ENCODE assay signal across 13 cellular contexts in genomic region chr18:62788891-62789290, GRCh38.
DNase-seq lines count a peak whose midpoint lies in the region; ATAC-seq and TF ChIP-seq lines count a peak whose summit lies in the region.
"Had no signal": no experiment of that assay in that cellular context is flagged by ENCODE, and none has a peak within 500 bp of the region (broad histone marks: within the 10 kb centered on the region; RNA-seq: fewer than 3 reads in every experiment).

No MANE protein-coding gene starts in this region.

- H3K9me2 ChIP-seq in HCT116 (ENCODE audit: insufficient read depth), result no peaks in the 10 kb centered on the region

- ATAC-seq in HCT116 (peak; percentile 47; the same call in 1 of the 2 replicates), left colon (peak; percentile 91), GM19351 (IDR thresholded peaks at IDR 0.05; ENCODE audit: unreplicated experiment) (no peak), GM18907 (IDR thresholded peaks at IDR 0.05; ENCODE audit: unreplicated experiment) (no peak)

- RAD21 ChIA-PET in HCT116 (lab: Charles Lee; ENCODE audit: low non-redundant PET in 1 of 2, low total read pairs in 2 of 2, uncharacterized antibody in 2 of 2, unreplicated experiment in 2 of 2), result no interaction called here

- H4K20me1 ChIP-seq in HCT116 (ENCODE audit: insufficient read depth), result no peaks in the 10 kb centered on the region

- H3K27me3 ChIP-seq in HCT116 (ENCODE audit: insufficient read depth, low read length), result no peaks in the 10 kb centered on the region
- H3K27me3 ChIP-seq in SJCRH30, result no peaks in the 10 kb centered on the region

- H3K9me3 ChIP-seq in HCT116 (ENCODE audit: control insufficient read depth in 1 of 2, insufficient read depth in 1 of 2, low read depth in 1 of 2, low read length in 2 of 2) (no peaks in the 10 kb centered on the region), SJCRH30 (replicated peaks) (no peaks in the 10 kb centered on the region)

- H3K36me3 ChIP-seq in HCT116 (ENCODE audit: control insufficient read depth in 1 of 2, insufficient read depth in 2 of 2, low read length in 2 of 2), result no peaks in the 10 kb centered on the region
- H3K36me3 ChIP-seq in SJCRH30, result no peaks in the 10 kb centered on the region

- TF ChIP-seq POLR2A in HCT116 (IDR thresholded peaks at IDR 0.05; ENCODE audit: borderline replicate concordance, extremely low read depth, insufficient read depth, insufficient read length), result no peak

- TF ChIP-seq RAD21 in HCT116 (IDR thresholded peaks at IDR 0.05; ENCODE audit: low read depth), result no peak

- POLR2A ChIA-PET in HCT116 (lab: Charles Lee), result no interaction called here

- CTCF ChIA-PET in HCT116 (lab: Charles Lee), result no interaction called here

- H3K4me2 ChIP-seq in HCT116 (ENCODE audit: low read length), result peak overlapping the region; percentile 26; the same call in 1 of the 2 replicates

- no peak overlapping the region for H3K9ac ChIP-seq in HCT116 (ENCODE audit: low read length)

- H3K27ac ChIP-seq in HCT116 (ENCODE audit: low read depth, low read length), result no peak overlapping the region
- no peak overlapping the region for H3K27ac ChIP-seq in SJCRH30

- no peak overlapping the region for H2AFZ ChIP-seq in HCT116 (ENCODE audit: low read depth, low read length, poor library complexity, severe bottlenecking)

- BruUV-seq in HCT116 (replicated peaks; lab: Mats Ljungman, UMichigan), result no TSS peak

- no peak for TF ChIP-seq CTCF in AG10803 (conservative IDR thresholded peaks at IDR 0.05; ENCODE audit: low read length)
- TF ChIP-seq CTCF in HCT116 (IDR thresholded peaks at IDR 0.05 in 2 of 3, conservative IDR thresholded peaks at IDR 0.05 in 1 of 3; ENCODE audit: borderline replicate concordance in 1 of 3, insufficient read depth in 1 of 3, low read depth in 2 of 3, low read length in 2 of 3), result no peak

- intact Hi-C loops in HCT116 (cut with micrococcal nuclease), result no loop called here
- intact Hi-C loops in left colon (cut with DNase I, micrococcal nuclease), result no loop called here

- H3K4me1 ChIP-seq in HCT116 (ENCODE audit: control insufficient read depth in 1 of 2, insufficient read depth in 2 of 2, low read length in 2 of 2), result peaks cover 14 to 18% of the 10 kb centered on the region in 2 experiments; a peak in 3 of 4 replicates
- H3K4me1 ChIP-seq in SJCRH30, result no peaks in the 10 kb centered on the region; the same call in 1 of the 2 replicates

- H3K4me3 ChIP-seq in AG10803 (ENCODE audit: low read length) (no peak overlapping the region), HCT116 (replicated peaks in 1 of 2; ENCODE audit: low read depth in 1 of 2, low read length in 2 of 2) (no peak overlapping the region), SJCRH30 (no peak overlapping the region)

- peak; percentile 20 for DNase-seq in AG10803 (ENCODE audit: low read depth)
- DNase-seq in HCT116 (ENCODE audit: low read depth, low spot score), result no peak
- DNase-seq in RPMI7951 (ENCODE audit: low read depth), result peak; percentile 54
- peak; percentile 23 to 41 for DNase-seq in left colon
- DNase-seq in iPS-NIHi7 (ENCODE audit: extremely low spot score), result no peak
- DNase-seq in SJCRH30, result no peak
- DNase-seq: activated CD4-positive, CD25-positive, alpha-beta regulatory T cell treated with anti-CD3 and anti-CD28 coated beads, Interleukin-2, amount 50 U/mL, for 72 hours; activated naive CD4-positive, alpha-beta T cell; head of caudate nucleus; NCI-H187; stimulated activated CD4-positive, alpha-beta T cell treated with anti-CD3 and anti-CD28 coated beads, Interleukin-12 subunit alpha, Interleukin-12 subunit beta, amount 100 ng/mL, for 4 hours had no signal

- H3K79me2 ChIP-seq in HCT116 (ENCODE audit: insufficient read depth, low read length), result peaks cover 22% of the 10 kb centered on the region

TF ChIP-seq in HCT116, 20 proteins besides CTCF, POLR2A, EP300 and RAD21:
- TF ChIP-seq ZFX (IDR thresholded peaks at IDR 0.05) (no peak), SP1 (IDR thresholded peaks at IDR 0.05; ENCODE audit: low read depth) (0 out of 2 replicates have a peak, but pooled peaks have one; percentile 12)

Comparison
In these comparisons a context has a peak if more than half of its experiments do, and no peak if none do; other contexts are left out.
1. DNase-seq: peak in AG10803 (single experiment), RPMI7951 (single experiment) and left colon (2 of 2); none in HCT116 (single experiment), iPS-NIHi7 (single experiment) and SJCRH30 (0 of 2).
2. ATAC-seq: peak in HCT116 (single experiment) and left colon (single experiment); none in GM19351 (single experiment) and GM18907 (single experiment).